Comparison of ENCODE assay signal across 16 cellular contexts in the genomic region with DNA sequence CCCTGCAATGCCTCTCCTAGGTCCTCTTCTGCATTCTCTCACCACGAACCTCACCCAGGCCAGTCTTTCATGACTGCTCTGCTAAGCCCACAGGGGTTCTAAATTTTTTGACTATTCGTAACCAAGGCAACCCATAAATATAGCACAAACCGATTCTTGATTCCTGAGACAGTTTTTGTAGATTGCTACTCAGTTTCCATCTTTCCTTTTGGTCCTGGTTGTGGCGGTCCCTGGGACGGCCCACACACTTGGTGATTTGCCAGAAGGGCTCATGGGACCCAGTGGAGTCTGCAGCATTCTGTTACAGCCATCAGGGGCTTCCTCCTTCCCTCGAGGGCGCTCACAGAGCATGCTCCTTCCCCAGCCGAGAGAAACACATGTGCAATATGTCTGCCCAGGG. TPM values are rescaled to one million over a fixed set of nuclear protein-coding genes. Genes with fewer than 3 reads are reported as not detected.
DNase-seq lines count a peak whose midpoint lies in the region; ATAC-seq and TF ChIP-seq lines count a peak whose summit lies in the region.
"Had no signal": no experiment of that assay in that cellular context is flagged by ENCODE, and none has a peak within 500 bp of the region (broad histone marks: within the 10 kb centered on the region; RNA-seq: fewer than 3 reads in every experiment).

No MANE protein-coding gene starts in this region.

- H2AFZ ChIP-seq in neural progenitor cell (replicated peaks) (no peak overlapping the region), GM23248 (no peak overlapping the region)
- H2AFZ ChIP-seq: GM23338 had no signal

- H3K27me3 ChIP-seq in A673 (replicated peaks; ENCODE audit: insufficient read depth, low read depth, low read length, poor library complexity) (no peaks in the 10 kb centered on the region), DOHH2 (ENCODE audit: control insufficient read depth, low read length) (no peaks in the 10 kb centered on the region), neural progenitor cell (no peaks in the 10 kb centered on the region), GM23248 (replicated peaks; ENCODE audit: insufficient read depth) (peaks cover 47% of the 10 kb centered on the region)

- in situ Hi-C loops in GM23248 (cut with MboI), result no loop called here

- BruUV-seq in A673 (replicated peaks; lab: Mats Ljungman, UMichigan), result no TSS peak

- H3K36me3 ChIP-seq in A673 (ENCODE audit: insufficient read depth, low read length, poor library complexity, severe bottlenecking), result no peaks in the 10 kb centered on the region
- 0 out of 2 replicates have a peak, but pooled peaks cover 8% of the 10 kb centered on the region for H3K36me3 ChIP-seq in DOHH2 (ENCODE audit: control insufficient read depth, low read length)
- no peaks in the 10 kb centered on the region for H3K36me3 ChIP-seq in neural progenitor cell
- H3K36me3 ChIP-seq in GM23248 (ENCODE audit: low read depth), result no peaks in the 10 kb centered on the region

- H3K27ac Mint-ChIP-seq in neural progenitor cell, result no peak overlapping the region
- H3K27ac Mint-ChIP-seq: B cell; CD8-positive, alpha-beta memory T cell; GM23338; H9; IgD-negative memory B cell had no signal

- no peaks in the 10 kb centered on the region for H3K79me2 ChIP-seq in DOHH2 (ENCODE audit: control insufficient read depth, low read length)
- no peaks in the 10 kb centered on the region for H3K79me2 ChIP-seq in neural progenitor cell (ENCODE audit: low read depth)
- H3K79me2 ChIP-seq in GM23248 (ENCODE audit: insufficient read depth), result no peaks in the 10 kb centered on the region

- no peaks in the 10 kb centered on the region for H4K20me1 ChIP-seq in DOHH2 (ENCODE audit: control insufficient read depth, insufficient read depth, low read depth, low read length)
- no peaks in the 10 kb centered on the region for H4K20me1 ChIP-seq in neural progenitor cell (ENCODE audit: low read depth)
- no peaks in the 10 kb centered on the region for H4K20me1 ChIP-seq in GM23248 (ENCODE audit: insufficient read depth)

- intact Hi-C loops in A673 (cut with micrococcal nuclease; ENCODE audit: unreplicated experiment), result no loop called here

- H3K9me3 Mint-ChIP-seq in neural progenitor cell, result peaks cover 2% of the 10 kb centered on the region
- H3K9me3 Mint-ChIP-seq: GM23338, H9 had no signal

- H3K4me2 ChIP-seq in DOHH2 (ENCODE audit: low read length) (peak overlapping the region; percentile 83), neural progenitor cell (no peak overlapping the region), GM23248 (ENCODE audit: unreplicated experiment) (no peak overlapping the region)
- H3K4me2 ChIP-seq: GM23338 had no signal

- POLR2A ChIA-PET in A673 (lab: Charles Lee; ENCODE audit: low non-redundant PET), result no interaction called here

- H3K4me1 ChIP-seq in A673 (ENCODE audit: insufficient read depth, low read length, poor library complexity, severe bottlenecking) (peaks cover 41% of the 10 kb centered on the region), DOHH2 (ENCODE audit: control insufficient read depth, low read length) (peaks cover 77% of the 10 kb centered on the region), neural progenitor cell (peaks cover 16% of the 10 kb centered on the region), GM23248 (ENCODE audit: insufficient read depth) (no peaks in the 10 kb centered on the region)

- CTCF ChIA-PET in A673 (lab: Charles Lee), result no interaction called here

- DNase-seq in A673 (ENCODE audit: low spot score), result peak; percentile 73
- peak; percentile 31 for DNase-seq in NCI-H226
- peak; percentile 30 for DNase-seq in germinal center (ENCODE audit: low spot score)
- DNase-seq in neural progenitor cell (ENCODE audit: low spot score), result no peak
- DNase-seq in GM23248, result no peak
- DNase-seq: 8988T; ACHN; Caco-2; CD8-positive, alpha-beta memory T cell; DND-41; H9 had no signal

- H3K9ac ChIP-seq in neural progenitor cell, result no peak overlapping the region
- no peak overlapping the region for H3K9ac ChIP-seq in GM23248

- TF ChIP-seq CTCF in A673 (conservative IDR thresholded peaks at IDR 0.05; ENCODE audit: low read depth, low read length) (no peak), DOHH2 (IDR thresholded peaks at IDR 0.05; ENCODE audit: low read depth, low read length, poor library complexity, severe bottlenecking) (no peak), neural progenitor cell (IDR thresholded peaks at IDR 0.05) (no peak)

- no peak overlapping the region for H3K4me3 ChIP-seq in A673 (ENCODE audit: low read depth, low read length, poor library complexity, severe bottlenecking)
- peak overlapping the region; percentile 56 for H3K4me3 ChIP-seq in DOHH2 (ENCODE audit: low read length)
- no peak overlapping the region for H3K4me3 ChIP-seq in neural progenitor cell
- H3K4me3 ChIP-seq in GM23248, result no peak overlapping the region
- H3K4me3 ChIP-seq: GM23338 had no signal

- H3K4me3 Mint-ChIP-seq in neural progenitor cell, result no peak overlapping the region
- H3K4me3 Mint-ChIP-seq: B cell; CD8-positive, alpha-beta memory T cell; GM23338; H9 had no signal

- H3F3A ChIP-seq in DOHH2 (ENCODE audit: control insufficient read depth, insufficient read depth) (peaks cover 16% of the 10 kb centered on the region), neural progenitor cell (ENCODE audit: low read depth) (peaks cover 17% of the 10 kb centered on the region), GM23248 (ENCODE audit: insufficient read depth) (no peaks in the 10 kb centered on the region)

- H3K27ac ChIP-seq in A673 (ENCODE audit: low read depth, low read length, poor library complexity, severe bottlenecking), result no peak overlapping the region
- peak overlapping the region; percentile 89 for H3K27ac ChIP-seq in DOHH2 (ENCODE audit: low read depth, low read length)
- H3K27ac ChIP-seq in neural progenitor cell, result no peak overlapping the region
- no peak overlapping the region for H3K27ac ChIP-seq in GM23248

- WGBS in GM23248 (ENCODE audit: low coverage in 1 of 2, low lambda C conversion rate in 2 of 2, missing lambda C conversion rate in 2 of 2), 2 experiments, result 21 to 25% methylated on average over 8 of the region's 8 CpGs

- peaks cover 36% of the 10 kb centered on the region for H3K4me1 Mint-ChIP-seq in neural progenitor cell

- ATAC-seq in GM21526 (IDR thresholded peaks at IDR 0.05; ENCODE audit: low FRiP score, unreplicated experiment), result no peak
- ATAC-seq: GM23338 had no signal

- H3K9me3 ChIP-seq in A673 (ENCODE audit: low read depth, low read length, poor library complexity, severe bottlenecking), result no peaks in the 10 kb centered on the region
- no peaks in the 10 kb centered on the region for H3K9me3 ChIP-seq in DOHH2 (ENCODE audit: control insufficient read depth, insufficient read depth, low read length)
- H3K9me3 ChIP-seq in neural progenitor cell (ENCODE audit: low read depth), result no peaks in the 10 kb centered on the region
- H3K9me3 ChIP-seq in GM23248 (ENCODE audit: low read depth), result no peaks in the 10 kb centered on the region
- H3K9me3 ChIP-seq: Caco-2 had no signal

- peaks cover 16% of the 10 kb centered on the region for H3K27me3 Mint-ChIP-seq in neural progenitor cell (ENCODE audit: insufficient read depth, low read depth)

- no peaks in the 10 kb centered on the region for H3K9me2 ChIP-seq in DOHH2 (replicated peaks; ENCODE audit: control insufficient read depth, low read length)
- H3K9me2 ChIP-seq in GM23248 (ENCODE audit: insufficient read depth), result no peaks in the 10 kb centered on the region

- no peaks in the 10 kb centered on the region for H3K36me3 Mint-ChIP-seq in neural progenitor cell
- H3K36me3 Mint-ChIP-seq: CD8-positive, alpha-beta memory T cell had no signal

RNA-seq across cellular contexts. Expression of a gene that starts 23.4 kb away (rescaled TPM):
- total RNA-seq in A673 (2021), result 1.1 and 3.7 TPM in 2 replicates
- total RNA-seq in neural progenitor cell (ENCODE audit: low replicate concordance), result 1.8 and 6.0 TPM in 2 replicates
- 0.11 TPM in 1 of 2 replicates, not detected in the other for total RNA-seq in GM23248 (2014; rRNA removed; shearing (Covaris generic))
- 0.16 TPM in 1 of 2 replicates, not detected in the other for polyA plus RNA-seq in GM23248 (2016; fragmentation: Nextera tagmentation; extraction: Ambion mirVana)
- polyA plus RNA-seq: IgD-negative memory B cell had no signal

Comparison
In these comparisons a context has a peak if more than half of its experiments do, and no peak if none do; other contexts are left out.
1. DNase-seq: peak in A673 (single experiment), NCI-H226 (single experiment) and germinal center (single experiment); none in neural progenitor cell (single experiment) and GM23248 (single experiment).